11 cellular contexts compared by ENCODE assay signal in the genomic region with DNA sequence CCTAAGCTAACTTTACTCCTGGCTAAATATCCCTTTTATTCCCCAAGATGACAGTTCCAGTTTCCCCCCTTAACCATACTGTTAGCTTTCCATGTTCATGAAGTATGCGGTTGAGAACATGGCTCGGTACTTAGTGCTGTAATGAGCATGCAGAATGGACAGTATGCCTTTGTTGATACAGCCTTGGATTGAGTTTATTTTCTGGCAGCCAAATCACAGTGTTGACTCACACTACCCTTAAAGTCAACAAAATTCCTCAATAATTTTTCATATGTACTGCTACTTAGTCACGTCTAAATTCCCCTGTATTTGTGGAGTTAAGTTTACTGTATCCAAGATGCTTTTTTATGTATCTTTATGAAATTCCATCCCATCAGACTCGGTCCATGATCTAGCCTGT. TPM values are rescaled to one million over a fixed set of nuclear protein-coding genes. Genes with fewer than 3 reads are reported as not detected.
DNase-seq lines count a peak whose midpoint lies in the region; ATAC-seq and TF ChIP-seq lines count a peak whose summit lies in the region.
"Had no signal": no experiment of that assay in that cellular context is flagged by ENCODE, and none has a peak within 500 bp of the region (broad histone marks: within the 10 kb centered on the region; RNA-seq: fewer than 3 reads in every experiment).

No MANE protein-coding gene starts in this region.

- CTCF ChIA-PET in Panc1 (lab: Charles Lee) = no interaction called here

- POLR2A ChIA-PET in Panc1 (lab: Charles Lee) = no interaction called here

- peak overlapping the region in 1 of 2 experiments; percentile 48; a peak in 1 of 4 replicates for H3K4me3 ChIP-seq in Panc1 (ENCODE audit: low read depth in 2 of 2, low read length in 2 of 2)
- H3K4me3 ChIP-seq in osteoblast (ENCODE audit: insufficient read depth, low read length) = peak overlapping the region; percentile 69
- no peak overlapping the region for H3K4me3 ChIP-seq in BE2C (ENCODE audit: low read depth, low read length)

- H4K20me1 ChIP-seq in osteoblast (ENCODE audit: insufficient read depth, low read length) = no peaks in the 10 kb centered on the region

- H3K4me1 ChIP-seq in Panc1 (ENCODE audit: control insufficient read depth, insufficient read depth, low read length) (peaks cover 13% of the 10 kb centered on the region; the same call in 1 of the 2 replicates), osteoblast (ENCODE audit: insufficient read depth, low read length) (peaks cover 30% of the 10 kb centered on the region), BE2C (no peaks in the 10 kb centered on the region)

- peak; percentile 70 for ATAC-seq in Panc1

- DNase-seq in Daoy (ENCODE audit: low read depth) = peak; percentile 55
- no peak for DNase-seq in Panc1 (ENCODE audit: low read depth, low spot score)
- DNase-seq in epithelial cell of prostate (ENCODE audit: low read depth, low spot score) = peak; percentile 70
- peak; percentile 91 for DNase-seq in osteoblast (ENCODE audit: insufficient read length, low spot score, missing footprints)
- DNase-seq in substantia nigra (lab: John Stamatoyannopoulos, UW) = no peak
- DNase-seq in DMS 273 (lab: John Stamatoyannopoulos, UW; ENCODE audit: unreplicated experiment) = no peak
- no peak for DNase-seq in BE2C
- DNase-seq in NCI-H510A (lab: John Stamatoyannopoulos, UW) = no peak
- DNase-seq: heart left ventricle; NCI-H345; stimulated activated CD4-positive, alpha-beta T cell treated with anti-CD3 and anti-CD28 coated beads, Interleukin-12 subunit alpha, Interleukin-12 subunit beta, amount 100 ng/mL, for 4 hours had no signal

- H3K79me2 ChIP-seq in osteoblast (ENCODE audit: insufficient read depth, low read length) = peaks cover 42% of the 10 kb centered on the region

- intact Hi-C loops in Panc1 (cut with micrococcal nuclease; ENCODE audit: unreplicated experiment) = loop anchor here (5.0 kb wide), 2 partner anchors 88 to 108 kb away; no protein-coding TSS in a partner anchor

- TF ChIP-seq CTCF in Panc1 (IDR thresholded peaks at IDR 0.05) = no peak
- TF ChIP-seq CTCF in osteoblast (IDR thresholded peaks at IDR 0.05; ENCODE audit: extremely low read depth, low read depth, low read length) = no peak
- TF ChIP-seq CTCF in BE2C (IDR thresholded peaks at IDR 0.05; ENCODE audit: low read depth, low read length) = no peak

- in situ Hi-C loops in Panc1 (cut with HindIII; ENCODE audit: low pct_unique_long_range_greater_than_20kb, low sequenced_read_pairs) = no loop called here

- H3K27me3 ChIP-seq in Panc1 (ENCODE audit: control insufficient read depth, insufficient read depth, low read length) (no peaks in the 10 kb centered on the region), osteoblast (ENCODE audit: insufficient read depth, low read length) (no peaks in the 10 kb centered on the region), BE2C (peaks cover 11% of the 10 kb centered on the region)

- H2AFZ ChIP-seq in osteoblast (ENCODE audit: low read length) = no peak overlapping the region

- peak overlapping the region; percentile 82 for H3K4me2 ChIP-seq in osteoblast (ENCODE audit: insufficient read depth, low read length)

- H3K36me3 ChIP-seq in Panc1 (ENCODE audit: control insufficient read depth, insufficient read depth, low read length) = no peaks in the 10 kb centered on the region
- H3K36me3 ChIP-seq in osteoblast (ENCODE audit: insufficient read depth, low read length) = peaks cover under 1% of the 10 kb centered on the region
- no peaks in the 10 kb centered on the region for H3K36me3 ChIP-seq in BE2C
- H3K36me3 ChIP-seq: heart left ventricle had no signal

- H3K9me3 ChIP-seq in Panc1 (ENCODE audit: control insufficient read depth, insufficient read depth, low read depth, low read length) = no peaks in the 10 kb centered on the region
- no peaks in the 10 kb centered on the region for H3K9me3 ChIP-seq in osteoblast (ENCODE audit: low read depth, low read length)
- no peaks in the 10 kb centered on the region for H3K9me3 ChIP-seq in BE2C
- H3K9me3 ChIP-seq: heart left ventricle had no signal

- BruUV-seq in Panc1 (replicated peaks; lab: Mats Ljungman, UMichigan) = no TSS peak

- H3K27ac ChIP-seq in Panc1 (ENCODE audit: low read length) (peak overlapping the region; percentile 80), epithelial cell of prostate (peak overlapping the region; percentile 89), osteoblast (ENCODE audit: low read depth, low read length) (peak overlapping the region; percentile 94), substantia nigra (ENCODE audit: low read depth, low read length, poor library complexity, severe bottlenecking) (no peak overlapping the region)

RNA-seq across cellular contexts. Expression of a gene that starts 1.4 kb away (rescaled TPM):
- total RNA-seq in Daoy (2014; rRNA removed; shearing (Covaris generic)) = 6.1 and 11.0 TPM in 2 replicates
- total RNA-seq in Panc1 (2021; ENCODE audit: unreplicated experiment) (15.7 TPM), osteoblast (55.4 and 56.9 TPM in 2 replicates)
- 7.1 TPM for polyA plus RNA-seq in Panc1 (2012; ENCODE audit: insufficient read length)
- polyA plus RNA-seq in BE2C (2012; ENCODE audit: insufficient read depth, insufficient read length, low read depth) = not detected

Comparison
In these comparisons a context has a peak if more than half of its experiments do, and no peak if none do; other contexts are left out.
1. DNase-seq: peak in Daoy (single experiment), epithelial cell of prostate (single experiment) and osteoblast (single experiment); none in Panc1 (single experiment), substantia nigra (0 of 49), DMS 273 (single experiment), BE2C (single experiment) and NCI-H510A (single experiment).